In genomic region chr13:20767309-20767943, GRCh38 we compare ENCODE assay signal across 22 cellular contexts.
"Had no signal": no experiment of that assay in that cellular context is flagged by ENCODE, and none has a peak within 500 bp of the region (broad histone marks: within the 10 kb centered on the region; RNA-seq: fewer than 3 reads in every experiment).

No MANE protein-coding gene starts in this region.

- H3K27me3 Mint-ChIP-seq: IgD-negative memory B cell, T-cell had no signal

- H3K27me3 ChIP-seq: SJCRH30 had no signal

- H3K27ac ChIP-seq: HL-60, KMS-11, SJCRH30 had no signal

- DNase-seq: Kasumi-1, MM.1S, NCI-H1092 treated with DMSO at 0.1 percent for 48 hours, NCI-H1436, NCI-H187, NCI-H2029, NCI-H2081 treated with DMSO at 0.1 percent for 48 hours, NCI-H226, NCI-H446, NCI-H510A, NCI-H524 treated with DMSO at 0.1 percent for 48 hours, NCI-H69, NCI-H774, SHP77 treated with DMSO at 0.1 percent for 48 hours, SJCRH30, SW 1271, T-cell had no signal

- H3K27ac Mint-ChIP-seq: IgD-negative memory B cell, T-cell had no signal

- H3K4me1 ChIP-seq: SJCRH30 had no signal

- H3K36me3 ChIP-seq: SJCRH30 had no signal

- ATAC-seq: K562, Right ventricle myocardium inferior, T-cell had no signal

- H3K4me3 ChIP-seq: K562, SJCRH30 had no signal

- H3K9ac ChIP-seq: KMS-11 had no signal

- H3K4me3 Mint-ChIP-seq: IgD-negative memory B cell, T-cell had no signal
